7 cellular contexts compared by ENCODE assay signal in the genomic region with DNA sequence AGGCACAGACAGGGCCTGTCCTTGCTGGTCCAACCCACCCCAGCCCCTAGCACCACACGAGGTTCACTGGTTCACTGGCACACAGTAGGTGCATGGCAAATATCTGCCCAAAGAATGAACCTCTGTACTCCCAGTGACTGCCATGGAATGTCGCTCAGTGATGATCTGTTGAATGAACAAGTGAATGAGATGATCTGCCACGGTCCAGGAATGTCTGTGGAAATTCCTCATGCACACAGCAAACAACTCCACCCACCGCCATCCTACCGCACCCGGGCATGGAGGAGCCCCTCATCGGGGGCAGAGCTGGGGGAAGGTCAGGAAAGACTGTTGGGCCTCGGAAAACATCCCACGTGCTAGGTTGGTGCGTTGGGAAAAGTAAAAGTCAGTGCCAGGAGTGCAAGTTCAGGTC. TPM values are rescaled to one million over a fixed set of nuclear protein-coding genes. Genes with fewer than 3 reads are reported as not detected.
DNase-seq lines count a peak whose midpoint lies in the region; ATAC-seq and TF ChIP-seq lines count a peak whose summit lies in the region.

No MANE protein-coding gene starts in this region.

- no peak for DNase-seq in kidney epithelial cell (ENCODE audit: low read depth)
- DNase-seq in DMS153 treated with DMSO at 0.1 percent for 48 hours (lab: John Stamatoyannopoulos, UW; ENCODE audit: unreplicated experiment), result no peak
- DNase-seq in epidermal melanocyte (ENCODE audit: insufficient read length, low spot score), result no peak

- H3K4me3 ChIP-seq in HUES48 (ENCODE audit: low read depth, low read length) (no peak overlapping the region), kidney epithelial cell (ENCODE audit: low read depth, low read length) (peak overlapping the region; percentile 64), stomach smooth muscle (ENCODE audit: low read length in 2 of 2) (peak overlapping the region; percentile 65 to 96)

- peaks cover 42% of the 10 kb centered on the region for H3K4me1 ChIP-seq in HUES48 (ENCODE audit: control insufficient read depth, insufficient read depth, low read length)
- H3K4me1 ChIP-seq in stomach smooth muscle (ENCODE audit: control insufficient read depth, insufficient read depth, low read length), result peaks cover 82% of the 10 kb centered on the region

- H3K27me3 ChIP-seq in HUES48 (ENCODE audit: control insufficient read depth, insufficient read depth, low read length) (no peaks in the 10 kb centered on the region; the same call in 1 of the 2 replicates), kidney epithelial cell (ENCODE audit: control insufficient read depth, insufficient read depth, low read length) (no peaks in the 10 kb centered on the region), stomach smooth muscle (ENCODE audit: control insufficient read depth in 1 of 2, insufficient read depth in 2 of 2, low read length in 2 of 2) (no peaks in the 10 kb centered on the region)

- no peak for ATAC-seq in HG03521 (IDR thresholded peaks at IDR 0.05; ENCODE audit: unreplicated experiment)

- H3K36me3 ChIP-seq in HUES48 (ENCODE audit: control insufficient read depth, insufficient read depth, low read length), result 0 out of 2 replicates have a peak, but pooled peaks cover 4% of the 10 kb centered on the region
- peaks cover 1% of the 10 kb centered on the region for H3K36me3 ChIP-seq in kidney epithelial cell (ENCODE audit: control insufficient read depth, insufficient read depth, low read length)
- H3K36me3 ChIP-seq in stomach smooth muscle (ENCODE audit: control insufficient read depth in 2 of 2, insufficient read depth in 2 of 2, low read length in 2 of 2), result no peaks in the 10 kb centered on the region

- H3K9ac ChIP-seq in HUES48 (ENCODE audit: low read depth, low read length) (no peak overlapping the region), stomach smooth muscle (ENCODE audit: low read length in 2 of 2) (peak overlapping the region; percentile 73 to 83)

- H3K9me3 ChIP-seq in HUES48 (ENCODE audit: control insufficient read depth, insufficient read depth, low read length) (no peaks in the 10 kb centered on the region), stomach smooth muscle (ENCODE audit: control insufficient read depth in 2 of 2, low read length in 2 of 2) (no peaks in the 10 kb centered on the region)

- TF ChIP-seq CTCF in kidney epithelial cell (IDR thresholded peaks at IDR 0.05; ENCODE audit: insufficient read depth, low read length, poor library complexity, severe bottlenecking), result no peak

- 38 to 50% (median 45%) methylated on average over 10 of the region's 10 CpGs for WGBS in adipose tissue, 3 donors

- H3K27ac ChIP-seq in HUES48 (ENCODE audit: low read depth, low read length), result peak overlapping the region; percentile 42
- peak overlapping the region; percentile 62 for H3K27ac ChIP-seq in adipose tissue (ENCODE audit: low read depth, low read length)
- peak overlapping the region; percentile 95 for H3K27ac ChIP-seq in stomach smooth muscle (ENCODE audit: low read length)

RNA-seq across cellular contexts. Expression of a gene that starts 1.7 kb away (rescaled TPM):
- polyA plus RNA-seq in adipose tissue, result 100 to 1,000 TPM in 2 of 3 donors, 10 to 100 TPM in 1; 34.7 to 225 (median 214) TPM
- total RNA-seq in kidney epithelial cell, result 122 and 152 TPM in 2 replicates

RNA-seq across cellular contexts. Expression of a gene that starts 41.4 kb away (rescaled TPM):
- over 10,000 TPM in 1 of 3 donors, 1 to 10 TPM in 2; 1.2 to 11,522 (median 8.1) TPM for polyA plus RNA-seq in adipose tissue
- not detected in 2 replicates for total RNA-seq in kidney epithelial cell

Comparison
In these comparisons a context has a peak if more than half of its experiments do, and no peak if none do; other contexts are left out.
1. H3K27ac ChIP-seq: peak in every context shown above with its lines; median percentile 95 in stomach smooth muscle; 62 in adipose tissue; 42 in HUES48.